8 cellular contexts compared by ENCODE assay signal in genomic region chr16:30417447-30418349, GRCh38. TPM values are rescaled to one million over a fixed set of nuclear protein-coding genes. Genes with fewer than 3 reads are reported as not detected.
DNase-seq lines count a peak whose midpoint lies in the region; ATAC-seq and TF ChIP-seq lines count a peak whose summit lies in the region.

No MANE protein-coding gene starts in this region.

- DNase-seq in DMS53 treated with DMSO at 0.1 percent for 48 hours (lab: John Stamatoyannopoulos, UW; ENCODE audit: unreplicated experiment), result peak; percentile 95
- peak; percentile 85 for DNase-seq in SKM-1 treated with dmso at 0.1 percent for 144 hours (lab: John Stamatoyannopoulos, UW; ENCODE audit: unreplicated experiment)
- peak; percentile 88 for DNase-seq in activated naive CD8-positive, alpha-beta T cell treated with anti-CD3 and anti-CD28 coated beads, Interleukin-2, amount 50 U/mL, for 24 hours
- DNase-seq in heart right ventricle, result peak; percentile 78 to 89
- peak; percentile 60 to 97 (median 73) for DNase-seq in posterior cingulate gyrus
- DNase-seq in transverse colon, result peak; percentile 90

- TF ChIP-seq POLR2A in transverse colon (IDR thresholded peaks at IDR 0.05), result peak; percentile 65

- H3K36me3 ChIP-seq in KOPT-K1 (ENCODE audit: insufficient read depth, low read length) (peaks cover 88% of the 10 kb centered on the region), heart right ventricle (peaks cover 0 to 38% (median 4%) of the 10 kb centered on the region in 9 donors), transverse colon (peaks cover 0 to 9% (median 1%) of the 10 kb centered on the region in 4 donors)

- WGBS in heart right ventricle, 2 donors, result 1% methylated on average over 135 to 142 of the region's 142 CpGs
- 0% methylated on average over 106 of the region's 142 CpGs; no CpG with 5 or more reads in 1 of the 2 donors for WGBS in transverse colon (ENCODE audit: low coverage in 1 of 2), 2 donors

- TF ChIP-seq CTCF in heart right ventricle (IDR thresholded peaks at IDR 0.05) (peak in 6 of 9 donors; percentile 14 to 51 (median 36)), transverse colon (IDR thresholded peaks at IDR 0.05) (peak in 4 of 5 experiments; percentile 9 to 44 (median 16))

- no peak for TF ChIP-seq EP300 in transverse colon (IDR thresholded peaks at IDR 0.05; ENCODE audit: low read depth)

- H3K27ac Mint-ChIP-seq in activated naive CD8-positive, alpha-beta T cell treated with anti-CD3 and anti-CD28 coated beads, Interleukin-2, amount 50 U/mL, for 24 hours, result no peak overlapping the region

- H3K36me3 Mint-ChIP-seq in activated naive CD8-positive, alpha-beta T cell treated with anti-CD3 and anti-CD28 coated beads, Interleukin-2, amount 50 U/mL, for 24 hours (ENCODE audit: low read depth), result peaks cover 45% of the 10 kb centered on the region

- ATAC-seq in GM21529 (IDR thresholded peaks at IDR 0.05; ENCODE audit: unreplicated experiment), result peak; percentile 72
- peak; percentile 88 for ATAC-seq in activated naive CD8-positive, alpha-beta T cell treated with anti-CD3 and anti-CD28 coated beads, Interleukin-2, amount 50 U/mL, for 24 hours
- ATAC-seq in heart right ventricle, result peak; percentile 92 to 96 (median 94)

- H3K4me3 ChIP-seq in heart right ventricle, result peak overlapping the region; percentile 20 to 77 (median 65)
- H3K4me3 ChIP-seq in transverse colon, result peak overlapping the region; percentile 44 to 67 (median 54)

- in situ Hi-C loops in transverse colon (cut with MboI; ENCODE audit: low pct_ligation_motif_present in 1 of 4, low pct_unique_long_range_greater_than_20kb in 1 of 4, low sequenced_read_pairs in 3 of 4), result loop anchor here (25.0 kb wide), 2 partner anchors 305 to 330 kb away; partner anchors contain the start of genes GDPD3 (in 2 of the 4), MAPK3 (in 2 of the 4), PPP4C (in 2 of the 4) and TBX6 (in 2 of the 4)

- intact Hi-C loops in heart right ventricle (cut with DNase I), result loop anchor here in 3 of 10 donors (10.0 kb wide), 3 partner anchors 63 to 353 kb away; partner anchors contain the start of genes ALDOA (in 1 of the 3), CD2BP2 (in 1 of the 3) and ZNF689 (in 1 of the 3)
- intact Hi-C loops in posterior cingulate gyrus (cut with DNase I), result no loop called here
- intact Hi-C loops in transverse colon (cut with DNase I; ENCODE audit: low total_unique reads), result no loop called here

- H3K27me3 ChIP-seq in heart right ventricle, result no peaks in the 10 kb centered on the region
- H3K27me3 ChIP-seq in transverse colon, result no peaks in the 10 kb centered on the region

- peak overlapping the region; percentile 45 for H3K4me3 Mint-ChIP-seq in activated naive CD8-positive, alpha-beta T cell treated with anti-CD3 and anti-CD28 coated beads, Interleukin-2, amount 50 U/mL, for 24 hours

- H3K4me1 ChIP-seq in heart right ventricle (peaks cover 3 to 17% (median 11%) of the 10 kb centered on the region in 9 donors), transverse colon (peaks cover 3 to 15% (median 12%) of the 10 kb centered on the region in 4 donors)

- no peaks in the 10 kb centered on the region for H3K9me3 Mint-ChIP-seq in activated naive CD8-positive, alpha-beta T cell treated with anti-CD3 and anti-CD28 coated beads, Interleukin-2, amount 50 U/mL, for 24 hours

- no peaks in the 10 kb centered on the region for H3K27me3 Mint-ChIP-seq in activated naive CD8-positive, alpha-beta T cell treated with anti-CD3 and anti-CD28 coated beads, Interleukin-2, amount 50 U/mL, for 24 hours

- H3K9me3 ChIP-seq in KOPT-K1 (ENCODE audit: insufficient read depth, low read length, poor library complexity, severe bottlenecking) (no peaks in the 10 kb centered on the region), heart right ventricle (no peaks in the 10 kb centered on the region), transverse colon (no peaks in the 10 kb centered on the region)

- peaks cover 36% of the 10 kb centered on the region for H3K4me1 Mint-ChIP-seq in activated naive CD8-positive, alpha-beta T cell treated with anti-CD3 and anti-CD28 coated beads, Interleukin-2, amount 50 U/mL, for 24 hours

- H3K27ac ChIP-seq in KOPT-K1 (ENCODE audit: low read depth, low read length, poor library complexity, severe bottlenecking) (peak overlapping the region; percentile 46), heart right ventricle (peak overlapping the region; percentile 58 to 91 (median 78)), transverse colon (peak overlapping the region; percentile 87 to 89 (median 88))

RNA-seq across cellular contexts. Expression of gene ZNF771, which starts 10.3 kb away (rescaled TPM):
- 1 to 10 TPM; 3.8 to 9.0 (median 5.1) TPM for total RNA-seq in heart right ventricle
- 10 to 100 TPM in 1 of 2 donors, 1 to 10 TPM in 1; 5.0 to 23.2 TPM for polyA plus RNA-seq in heart right ventricle
- total RNA-seq in transverse colon, result 10 to 100 TPM in 3 of 4 donors, 1 to 10 TPM in 1; 7.4 to 28.1 (median 15.1) TPM

RNA-seq across cellular contexts. Expression of gene DCTPP1, which starts 12.1 kb away (rescaled TPM):
- 10 to 100 TPM; 22.8 to 39.9 (median 29.7) TPM for total RNA-seq in heart right ventricle
- polyA plus RNA-seq in heart right ventricle, result 10 to 100 TPM; 12.0 to 42.6 TPM
- total RNA-seq in transverse colon, result 10 to 100 TPM; 35.2 to 74.1 (median 50.0) TPM

RNA-seq across cellular contexts. Expression of gene ZNF48, which starts 22.5 kb away (rescaled TPM):
- total RNA-seq in heart right ventricle (1 to 10 TPM; 3.2 to 6.6 (median 5.4) TPM), transverse colon (10 to 100 TPM in 1 of 4 donors, 1 to 10 TPM in 2, not detected in 1; 5.8 to 10.5 (median 7.0) TPM)
- polyA plus RNA-seq in heart right ventricle, result 1 to 10 TPM; 2.2 to 8.0 TPM

RNA-seq across cellular contexts. Expression of gene SEPHS2, which starts 28.0 kb away (rescaled TPM):
- total RNA-seq in heart right ventricle (10 to 100 TPM; 23.5 to 49.3 (median 29.3) TPM), transverse colon (100 to 1,000 TPM in 3 of 4 donors, 10 to 100 TPM in 1; 86.7 to 218 (median 151) TPM)
- polyA plus RNA-seq in heart right ventricle, result 10 to 100 TPM; 17.3 to 47.0 TPM

RNA-seq across cellular contexts. Expression of gene SEPTIN1, which starts 35.3 kb away (rescaled TPM):
- total RNA-seq in heart right ventricle (1 to 10 TPM in 9 of 10 donors, under 1 TPM in 1; 0.97 to 6.8 (median 1.4) TPM), transverse colon (1 to 10 TPM; 2.8 to 9.8 (median 4.8) TPM)
- polyA plus RNA-seq in heart right ventricle, result 1 to 10 TPM in 1 of 2 donors, under 1 TPM in 1; 0.78 to 3.4 TPM

Comparison
In these comparisons a context has a peak if more than half of its experiments do, and no peak if none do; other contexts are left out.
1. Peak in every context shown above with its lines: DNase-seq, ATAC-seq, H3K4me3 ChIP-seq and H3K27ac ChIP-seq.